15 cellular contexts compared by ENCODE assay signal in the genomic region with DNA sequence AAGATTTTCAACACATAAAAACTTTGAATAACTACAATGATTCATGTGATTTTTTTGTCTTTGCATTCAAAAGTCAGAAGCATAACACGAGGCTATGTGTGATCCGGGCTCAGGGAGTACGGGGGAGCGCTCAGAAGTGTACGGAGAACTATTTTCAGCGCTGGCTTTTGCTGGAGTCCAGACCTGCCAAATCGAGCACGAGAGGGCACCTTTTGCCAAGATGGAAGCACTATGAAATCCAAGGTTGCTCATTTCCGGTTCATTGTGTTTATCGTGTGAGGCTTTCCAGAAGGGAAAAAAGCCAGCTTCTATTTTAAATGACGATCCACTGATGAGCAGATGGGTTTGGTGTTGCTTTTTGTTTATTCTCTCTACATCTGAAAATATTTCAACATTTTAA. TPM values are rescaled to one million over a fixed set of nuclear protein-coding genes. Genes with fewer than 3 reads are reported as not detected.
A peak's percentile ranks its signal among the peaks of the same experiment; 100 is the strongest.
DNase-seq lines count a peak whose midpoint lies in the region; ATAC-seq and TF ChIP-seq lines count a peak whose summit lies in the region.
"Had no signal": no experiment of that assay in that cellular context is flagged by ENCODE, and none has a peak within 500 bp of the region (broad histone marks: within the 10 kb centered on the region; RNA-seq: fewer than 3 reads in every experiment).

No MANE protein-coding gene starts in this region.

- peak; percentile 50 for ATAC-seq in esophagus mucosa
- ATAC-seq: activated CD8-positive, alpha-beta memory T cell treated with anti-CD3 and anti-CD28 coated beads, Interleukin-2, amount 10 ng/mL, durations not matched to agents 7 days and 5 days; foreskin keratinocyte had no signal

- H3K27me3 Mint-ChIP-seq in HFFc6 (ENCODE audit: insufficient read depth), result peaks cover 8% of the 10 kb centered on the region; the same call in 1 of the 2 replicates
- H3K27me3 Mint-ChIP-seq in activated CD4-positive, alpha-beta memory T cell treated with anti-CD3 and anti-CD28 coated beads for 36 hours, result no peaks in the 10 kb centered on the region
- H3K27me3 Mint-ChIP-seq: activated CD8-positive, alpha-beta memory T cell treated with anti-CD3 and anti-CD28 coated beads, Interleukin-2, amount 10 ng/mL, durations not matched to agents 7 days and 5 days had no signal

- peaks cover 15% of the 10 kb centered on the region for H3K36me3 Mint-ChIP-seq in HFFc6 (ENCODE audit: low read depth)
- peaks cover 6% of the 10 kb centered on the region for H3K36me3 Mint-ChIP-seq in activated CD4-positive, alpha-beta memory T cell treated with anti-CD3 and anti-CD28 coated beads for 36 hours

- H3K27ac Mint-ChIP-seq in HFFc6, result no peak overlapping the region
- no peak overlapping the region for H3K27ac Mint-ChIP-seq in activated CD4-positive, alpha-beta memory T cell treated with anti-CD3 and anti-CD28 coated beads for 36 hours
- H3K27ac Mint-ChIP-seq: activated CD8-positive, alpha-beta memory T cell treated with anti-CD3 and anti-CD28 coated beads, Interleukin-2, amount 10 ng/mL, durations not matched to agents 7 days and 5 days had no signal

- H3K4me1 Mint-ChIP-seq in HFFc6 (ENCODE audit: low read depth), result peaks cover 22% of the 10 kb centered on the region
- H3K4me1 Mint-ChIP-seq in activated CD4-positive, alpha-beta memory T cell treated with anti-CD3 and anti-CD28 coated beads for 36 hours (ENCODE audit: low read depth), result no peaks in the 10 kb centered on the region

- H3K4me3 Mint-ChIP-seq in HFFc6, result peak overlapping the region; percentile 27; the same call in 1 of the 2 replicates
- no peak overlapping the region for H3K4me3 Mint-ChIP-seq in activated CD4-positive, alpha-beta memory T cell treated with anti-CD3 and anti-CD28 coated beads for 36 hours
- H3K4me3 Mint-ChIP-seq: activated CD8-positive, alpha-beta memory T cell treated with anti-CD3 and anti-CD28 coated beads, Interleukin-2, amount 10 ng/mL, durations not matched to agents 7 days and 5 days had no signal

- DNase-seq in HFFc6 (no peak), lung microvascular endothelial cell (ENCODE audit: low read depth in 2 of 2) (peak; percentile 71 to 95), superior temporal gyrus (ENCODE audit: extremely low spot score) (peak; percentile 62), retina (no peak), NCI-H82 (lab: John Stamatoyannopoulos, UW) (no peak)
- no peak for DNase-seq in stimulated activated CD4-positive, alpha-beta T cell treated with anti-CD3 and anti-CD28 coated beads, Interleukin-2, amount 100 ng/mL, for 24 hours
- no peak for DNase-seq in activated CD4-positive, alpha-beta memory T cell treated with anti-CD3 and anti-CD28 coated beads for 36 hours
- DNase-seq: activated CD8-positive, alpha-beta memory T cell treated with anti-CD3 and anti-CD28 coated beads, Interleukin-2, amount 10 ng/mL, durations not matched to agents 7 days and 5 days; activated gamma-delta T cell treated with Interleukin-2 at 50 U/mL for 16 hours; Calu3; foreskin keratinocyte; mesendoderm; NCI-H2081; stimulated activated naive CD4-positive, alpha-beta T cell had no signal

- H3K9me3 Mint-ChIP-seq in HFFc6, result peaks cover 9% of the 10 kb centered on the region
- peaks cover 11% of the 10 kb centered on the region for H3K9me3 Mint-ChIP-seq in activated CD4-positive, alpha-beta memory T cell treated with anti-CD3 and anti-CD28 coated beads for 36 hours

- intact Hi-C loops in activated CD4-positive, alpha-beta memory T cell treated with anti-CD3 and anti-CD28 coated beads for 36 hours (cut with micrococcal nuclease), result no loop called here

- TF ChIP-seq CTCF in HFFc6 (IDR thresholded peaks at IDR 0.05), result no peak

- POLR2A ChIA-PET in activated CD4-positive, alpha-beta memory T cell treated with anti-CD3 and anti-CD28 coated beads for 36 hours (lab: Charles Lee), result no interaction called here

- CTCF ChIA-PET in activated CD4-positive, alpha-beta memory T cell treated with anti-CD3 and anti-CD28 coated beads for 36 hours (lab: Charles Lee), result no interaction called here

RNA-seq across cellular contexts. Expression of gene RAMACL, which starts 11.3 kb away (rescaled TPM):
- total RNA-seq in HFFc6 (2021; fragmentation: NEBNext Ultra II Directional; extraction: Animal tissue kit (Norgen Biotek cat#: 25700)), result 1 to 10 TPM; 2.0 to 3.6 (median 2.8) TPM
- total RNA-seq in esophagus mucosa (0.88 TPM), lung microvascular endothelial cell (1.3 and 2.6 TPM in 2 replicates)
- total RNA-seq in activated CD4-positive, alpha-beta memory T cell treated with anti-CD3 and anti-CD28 coated beads for 36 hours, result under 1 TPM; 0.29 to 0.31 TPM

RNA-seq across cellular contexts. Expression of gene RPS6KA2, which starts 51.9 kb away (rescaled TPM):
- 10 to 100 TPM; 10.1 to 13.9 (median 11.9) TPM for total RNA-seq in HFFc6 (2021; fragmentation: NEBNext Ultra II Directional; extraction: Animal tissue kit (Norgen Biotek cat#: 25700))
- total RNA-seq in esophagus mucosa (17.1 TPM), lung microvascular endothelial cell (121 and 168 TPM in 2 replicates)
- total RNA-seq in activated CD4-positive, alpha-beta memory T cell treated with anti-CD3 and anti-CD28 coated beads for 36 hours, result 1 to 10 TPM; 7.7 to 7.9 TPM

Comparison
In these comparisons a context has a peak if more than half of its experiments do, and no peak if none do; other contexts are left out.
1. DNase-seq: peak in lung microvascular endothelial cell (2 of 2) and superior temporal gyrus (single experiment); none in HFFc6 (single experiment), stimulated activated CD4-positive, alpha-beta T cell treated with anti-CD3 and anti-CD28 coated beads, Interleukin-2, amount 100 ng/mL, for 24 hours (0 of 2), retina (single experiment), activated CD4-positive, alpha-beta memory T cell treated with anti-CD3 and anti-CD28 coated beads for 36 hours (single experiment) and NCI-H82 (single experiment).